ENCODE assay signal across 1 cellular context in genomic region chr11:63846897-63847296, GRCh38.
TF ChIP-seq lines count a peak whose summit lies in the region.

No MANE protein-coding gene starts in this region.

TF ChIP-seq in H1, 55 proteins besides CTCF, POLR2A, EP300 and RAD21:
- TF ChIP-seq NANOG (IDR thresholded peaks at IDR 0.05; ENCODE audit: insufficient read depth, low read depth, low read length, poor library complexity, severe bottlenecking) (no peak), POLR2AphosphoS5 (IDR thresholded peaks at IDR 0.05; ENCODE audit: low read depth, low read length) (no peak), BCL11A (IDR thresholded peaks at IDR 0.05; ENCODE audit: low read depth in 2 of 2, low read length in 2 of 2) (no peak), BRCA1 (IDR thresholded peaks at IDR 0.05; ENCODE audit: low read depth, low read length) (no peak), KDM4A (IDR thresholded peaks at IDR 0.05; ENCODE audit: low read depth, low read length, severe bottlenecking) (no peak), EZH2 (IDR thresholded peaks at IDR 0.05; ENCODE audit: low read depth, low read length, severe bottlenecking) (no peak), ZNF274 (IDR thresholded peaks at IDR 0.05; ENCODE audit: borderline replicate concordance, extremely low read depth, low read length) (no peak), PHF8 (conservative IDR thresholded peaks at IDR 0.05; ENCODE audit: low read depth, low read length) (no peak), CREB1 (IDR thresholded peaks at IDR 0.05) (no peak), SP2 (IDR thresholded peaks at IDR 0.05; ENCODE audit: low read length) (no peak), KDM1A (IDR thresholded peaks at IDR 0.05; ENCODE audit: borderline replicate concordance, low read length) (no peak), GABPA (IDR thresholded peaks at IDR 0.05; ENCODE audit: borderline replicate concordance, insufficient read depth, low read length) (no peak)
